In the genomic region with DNA sequence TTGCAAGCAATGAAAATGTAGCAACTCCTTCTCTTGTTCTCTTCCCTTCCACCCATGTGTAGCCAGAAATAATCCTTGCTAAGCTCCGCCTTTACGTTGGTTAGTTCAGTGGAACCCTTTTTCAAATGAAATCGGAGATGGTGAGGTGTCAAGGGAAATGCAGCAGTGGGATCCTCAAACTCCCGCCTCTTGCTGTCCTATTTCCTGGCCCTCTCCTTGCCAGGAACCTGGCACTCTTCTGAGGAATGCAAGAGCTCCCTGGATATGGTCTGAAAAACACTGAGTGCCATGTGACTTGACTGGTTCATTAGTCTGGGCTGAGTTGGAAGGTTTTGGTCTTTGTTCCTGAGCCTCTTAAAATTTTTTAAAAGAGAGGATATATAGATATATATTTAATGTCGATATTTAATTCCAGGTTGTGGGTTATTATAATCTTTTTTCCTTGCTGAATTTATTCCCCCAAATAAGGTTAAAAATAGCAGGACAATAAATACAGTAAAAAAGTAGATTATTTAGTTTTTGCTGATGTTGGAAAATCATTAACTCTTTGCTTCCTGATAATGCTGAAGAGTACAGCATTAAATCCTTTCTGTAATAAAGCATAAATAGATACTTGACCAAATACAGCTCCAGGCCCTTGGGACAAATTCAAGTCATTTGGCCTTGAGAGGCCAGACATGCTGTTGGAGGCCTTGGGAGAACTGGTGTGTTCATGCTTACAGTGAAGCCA, we compare ENCODE assay signal across 2 cellular contexts.
TF ChIP-seq lines count a peak whose summit lies in the region.

No MANE protein-coding gene starts in this region.

TF ChIP-seq in SK-N-SH treated with all-trans-retinoic acid at 6 μM for 48 hours, 23 proteins besides CTCF, POLR2A, EP300 and RAD21 (continued from another document):
- TF ChIP-seq, protein P1, sequence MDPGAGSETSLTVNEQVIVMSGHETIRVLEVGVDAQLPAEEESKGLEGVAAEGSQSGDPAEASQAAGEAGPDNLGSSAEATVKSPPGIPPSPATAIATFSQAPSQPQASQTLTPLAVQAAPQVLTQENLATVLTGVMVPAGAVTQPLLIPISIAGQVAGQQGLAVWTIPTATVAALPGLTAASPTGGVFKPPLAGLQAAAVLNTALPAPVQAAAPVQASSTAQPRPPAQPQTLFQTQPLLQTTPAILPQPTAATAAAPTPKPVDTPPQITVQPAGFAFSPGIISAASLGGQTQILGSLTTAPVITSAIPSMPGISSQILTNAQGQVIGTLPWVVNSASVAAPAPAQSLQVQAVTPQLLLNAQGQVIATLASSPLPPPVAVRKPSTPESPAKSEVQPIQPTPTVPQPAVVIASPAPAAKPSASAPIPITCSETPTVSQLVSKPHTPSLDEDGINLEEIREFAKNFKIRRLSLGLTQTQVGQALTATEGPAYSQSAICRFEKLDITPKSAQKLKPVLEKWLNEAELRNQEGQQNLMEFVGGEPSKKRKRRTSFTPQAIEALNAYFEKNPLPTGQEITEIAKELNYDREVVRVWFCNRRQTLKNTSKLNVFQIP (CRISPR knock-in tag; IDR thresholded peaks at IDR 0.05; ENCODE audit: borderline replicate concordance, low read depth) = no peak
- TF ChIP-seq RARB (CRISPR knock-in tag; IDR thresholded peaks at IDR 0.05) = no peak
- no peak for TF ChIP-seq ESRRG (CRISPR knock-in tag; IDR thresholded peaks at IDR 0.05)
- TF ChIP-seq, protein P2, sequence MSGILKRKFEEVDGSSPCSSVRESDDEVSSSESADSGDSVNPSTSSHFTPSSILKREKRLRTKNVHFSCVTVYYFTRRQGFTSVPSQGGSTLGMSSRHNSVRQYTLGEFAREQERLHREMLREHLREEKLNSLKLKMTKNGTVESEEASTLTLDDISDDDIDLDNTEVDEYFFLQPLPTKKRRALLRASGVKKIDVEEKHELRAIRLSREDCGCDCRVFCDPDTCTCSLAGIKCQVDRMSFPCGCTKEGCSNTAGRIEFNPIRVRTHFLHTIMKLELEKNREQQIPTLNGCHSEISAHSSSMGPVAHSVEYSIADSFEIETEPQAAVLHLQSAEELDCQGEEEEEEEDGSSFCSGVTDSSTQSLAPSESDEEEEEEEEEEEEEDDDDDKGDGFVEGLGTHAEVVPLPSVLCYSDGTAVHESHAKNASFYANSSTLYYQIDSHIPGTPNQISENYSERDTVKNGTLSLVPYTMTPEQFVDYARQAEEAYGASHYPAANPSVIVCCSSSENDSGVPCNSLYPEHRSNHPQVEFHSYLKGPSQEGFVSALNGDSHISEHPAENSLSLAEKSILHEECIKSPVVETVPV (CRISPR knock-in tag; IDR thresholded peaks at IDR 0.05) = no peak
- TF ChIP-seq TCF4 (CRISPR knock-in tag; IDR thresholded peaks at IDR 0.05; ENCODE audit: borderline replicate concordance) = no peak

TF ChIP-seq in SK-N-SH, 30 proteins besides CTCF, POLR2A, EP300 and RAD21 (continued from another document):
- TF ChIP-seq FOXJ3 (CRISPR knock-in tag; IDR thresholded peaks at IDR 0.05) (no peak), TCF12 (IDR thresholded peaks at IDR 0.05) (no peak), FOSL2 (IDR thresholded peaks at IDR 0.05; ENCODE audit: borderline replicate concordance, low read depth) (no peak), TAF1 (IDR thresholded peaks at IDR 0.05; ENCODE audit: borderline replicate concordance, low read depth, low read length) (no peak), POLR2AphosphoS5 (IDR thresholded peaks at IDR 0.05; ENCODE audit: low read depth, low read length) (no peak), EZH2phosphoT487 (IDR thresholded peaks at IDR 0.05; ENCODE audit: borderline replicate concordance, low read depth) (no peak), RCOR1 (IDR thresholded peaks at IDR 0.05; ENCODE audit: low read length) (no peak), SMC3 (IDR thresholded peaks at IDR 0.05; ENCODE audit: low read depth, low read length) (no peak), ELF1 (IDR thresholded peaks at IDR 0.05) (no peak)
- TF ChIP-seq, protein P3, sequence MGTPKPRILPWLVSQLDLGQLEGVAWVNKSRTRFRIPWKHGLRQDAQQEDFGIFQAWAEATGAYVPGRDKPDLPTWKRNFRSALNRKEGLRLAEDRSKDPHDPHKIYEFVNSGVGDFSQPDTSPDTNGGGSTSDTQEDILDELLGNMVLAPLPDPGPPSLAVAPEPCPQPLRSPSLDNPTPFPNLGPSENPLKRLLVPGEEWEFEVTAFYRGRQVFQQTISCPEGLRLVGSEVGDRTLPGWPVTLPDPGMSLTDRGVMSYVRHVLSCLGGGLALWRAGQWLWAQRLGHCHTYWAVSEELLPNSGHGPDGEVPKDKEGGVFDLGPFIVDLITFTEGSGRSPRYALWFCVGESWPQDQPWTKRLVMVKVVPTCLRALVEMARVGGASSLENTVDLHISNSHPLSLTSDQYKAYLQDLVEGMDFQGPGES (IDR thresholded peaks at IDR 0.05; ENCODE audit: low read depth, low read length) = no peak
